Comparison of ENCODE assay signal across 16 cellular contexts in genomic region chr2:58702302-58702696, GRCh38.
A peak's percentile ranks its signal among the peaks of the same experiment; 100 is the strongest.
DNase-seq lines count a peak whose midpoint lies in the region; ATAC-seq, FAIRE-seq and TF ChIP-seq lines count a peak whose summit lies in the region.
"Had no signal": no experiment of that assay in that cellular context is flagged by ENCODE, and none has a peak within 500 bp of the region (broad histone marks: within the 10 kb centered on the region; RNA-seq: fewer than 3 reads in every experiment).

No MANE protein-coding gene starts in this region.

- FAIRE-seq in GM12892 (lab: Jason Lieb, UNC), result no peak

- H3K27ac Mint-ChIP-seq in GM23338, result no peak overlapping the region
- H3K27ac Mint-ChIP-seq: CD14-positive monocyte had no signal

- H3K79me2 ChIP-seq in GM23338 (replicated peaks; ENCODE audit: insufficient read depth), result no peaks in the 10 kb centered on the region
- no peaks in the 10 kb centered on the region for H3K79me2 ChIP-seq in OCI-LY3 (ENCODE audit: low read length)

- H3K36me3 ChIP-seq in GM23338 (ENCODE audit: insufficient read depth) (no peaks in the 10 kb centered on the region), OCI-LY3 (replicated peaks; ENCODE audit: low read depth, low read length) (no peaks in the 10 kb centered on the region), upper lobe of left lung (no peaks in the 10 kb centered on the region), gastrocnemius medialis (no peaks in the 10 kb centered on the region)

- H3K4me1 ChIP-seq in GM23338 (ENCODE audit: insufficient read depth), result no peaks in the 10 kb centered on the region
- peaks cover 13% of the 10 kb centered on the region for H3K4me1 ChIP-seq in OCI-LY3 (ENCODE audit: low read length)
- H3K4me1 ChIP-seq in upper lobe of left lung, result no peaks in the 10 kb centered on the region
- no peaks in the 10 kb centered on the region for H3K4me1 ChIP-seq in gastrocnemius medialis

- no peaks in the 10 kb centered on the region for H3K27me3 Mint-ChIP-seq in GM23338 (ENCODE audit: insufficient read depth, low read depth, poor library complexity)

- 0 to 6% methylated on average over 1 of the region's 1 CpG for WGBS in upper lobe of left lung, 2 donors

- TF ChIP-seq CTCF in GM23338 (conservative IDR thresholded peaks at IDR 0.05; ENCODE audit: low read depth in 2 of 2) (0 out of 4 replicates have a peak, but pooled peaks of 1 of the 2 experiments have one; percentile 8), OCI-LY3 (IDR thresholded peaks at IDR 0.05; ENCODE audit: low read depth, low read length) (no peak), epithelial cell of esophagus (IDR thresholded peaks at IDR 0.05; ENCODE audit: insufficient read depth, low read depth, low read length, missing control alignments) (no peak), upper lobe of left lung (IDR thresholded peaks at IDR 0.05) (no peak), gastrocnemius medialis (IDR thresholded peaks at IDR 0.05 in 4 of 5, conservative IDR thresholded peaks at IDR 0.05 in 1 of 5) (no peak)

- H3K4me3 ChIP-seq in GM23338 (no peak overlapping the region), OCI-LY3 (ENCODE audit: low read length) (no peak overlapping the region), epithelial cell of esophagus (ENCODE audit: low read length) (no peak overlapping the region), upper lobe of left lung (no peak overlapping the region), gastrocnemius medialis (no peak overlapping the region)

- no peak for TF ChIP-seq EP300 in upper lobe of left lung (IDR thresholded peaks at IDR 0.05)

- H3K4me3 Mint-ChIP-seq in GM23338, result no peak overlapping the region
- H3K4me3 Mint-ChIP-seq: CD14-positive monocyte had no signal

- no peak overlapping the region for H3K4me2 ChIP-seq in GM23338
- H3K4me2 ChIP-seq in OCI-LY3 (ENCODE audit: low read length), result no peak overlapping the region

- no peaks in the 10 kb centered on the region for H4K20me1 ChIP-seq in GM23338 (replicated peaks; ENCODE audit: insufficient read depth)
- H4K20me1 ChIP-seq in OCI-LY3 (ENCODE audit: insufficient read depth, low read length), result no peaks in the 10 kb centered on the region

- H3K4me1 Mint-ChIP-seq in GM23338, result peaks cover 10% of the 10 kb centered on the region

- intact Hi-C loops in gastrocnemius medialis (cut with DNase I; ENCODE audit: low total_unique reads), result no loop called here

- DNase-seq in GM23338 (ENCODE audit: low spot score) (peak; percentile 70), epithelial cell of esophagus (ENCODE audit: low read depth) (peak; percentile 37), non-pigmented ciliary epithelial cell (ENCODE audit: low read depth) (peak; percentile 58), upper lobe of left lung (no peak), gastrocnemius medialis (no peak), GM12892 (ENCODE audit: insufficient read length) (no peak)
- DNase-seq: activated CD4-positive, alpha-beta T cell treated with anti-CD3 and anti-CD28 coated beads, Interleukin-2, amount 50 U/mL, for 48 hours; activated effector memory CD4-positive, alpha-beta T cell treated with Interleukin-2 at 50 U/mL for 16 hours; GOT3; NCI-H2107; SHP77; stimulated activated naive CD4-positive, alpha-beta T cell treated with Interleukin-2 at 50 U/mL for 16 hours; T1000 had no signal

- H3K9me3 Mint-ChIP-seq in GM23338, result no peaks in the 10 kb centered on the region

- H3K27ac ChIP-seq in GM23338 (ENCODE audit: low read depth) (no peak overlapping the region), OCI-LY3 (ENCODE audit: low read length) (no peak overlapping the region), upper lobe of left lung (no peak overlapping the region), gastrocnemius medialis (no peak overlapping the region)

- H3K36me3 Mint-ChIP-seq in GM23338 (ENCODE audit: low read depth), result no peaks in the 10 kb centered on the region
- H3K36me3 Mint-ChIP-seq: CD14-positive monocyte had no signal

- in situ Hi-C loops in gastrocnemius medialis (cut with MboI; ENCODE audit: low sequenced_read_pairs in 4 of 4), result no loop called here

- no peaks in the 10 kb centered on the region for H3F3A ChIP-seq in GM23338 (replicated peaks; ENCODE audit: low read depth)

- TF ChIP-seq POLR2A in upper lobe of left lung (IDR thresholded peaks at IDR 0.05) (no peak), gastrocnemius medialis (IDR thresholded peaks at IDR 0.05) (no peak), GM12892 (IDR thresholded peaks at IDR 0.05; ENCODE audit: low read depth, low read length) (no peak)

- H3K9me2 ChIP-seq in GM23338 (ENCODE audit: insufficient read depth), result no peaks in the 10 kb centered on the region

- no peaks in the 10 kb centered on the region for H3K9me3 ChIP-seq in OCI-LY3 (ENCODE audit: insufficient read depth, low read length)
- H3K9me3 ChIP-seq in upper lobe of left lung, result no peaks in the 10 kb centered on the region
- no peaks in the 10 kb centered on the region for H3K9me3 ChIP-seq in gastrocnemius medialis

- no peak overlapping the region for H3K9ac ChIP-seq in OCI-LY3 (ENCODE audit: low read length)

- ATAC-seq in GM23338, result peak; percentile 70
- ATAC-seq in upper lobe of left lung (ENCODE audit: low FRiP score in 2 of 2), result no peak
- ATAC-seq in gastrocnemius medialis, result no peak
- no peak for ATAC-seq in HG03135 (IDR thresholded peaks at IDR 0.05; ENCODE audit: unreplicated experiment)

- H2AFZ ChIP-seq in GM23338 (no peak overlapping the region), OCI-LY3 (ENCODE audit: low read depth, low read length) (peak overlapping the region; percentile 58; the same call in 1 of the 2 replicates)

- H3K27me3 ChIP-seq in GM23338 (ENCODE audit: insufficient read depth) (no peaks in the 10 kb centered on the region), OCI-LY3 (ENCODE audit: low read depth, low read length) (no peaks in the 10 kb centered on the region), upper lobe of left lung (no peaks in the 10 kb centered on the region), gastrocnemius medialis (no peaks in the 10 kb centered on the region)

TF ChIP-seq in GM23338, 12 proteins besides CTCF, POLR2A, EP300 and RAD21 (continues in another document):
- TF ChIP-seq JUNB (IDR thresholded peaks at IDR 0.05; ENCODE audit: unreplicated experiment) (no peak), ETS1 (IDR thresholded peaks at IDR 0.05) (no peak), POLR2AphosphoS5 (IDR thresholded peaks at IDR 0.05; ENCODE audit: low read depth) (no peak), CREB1 (CRISPR knock-in tag; IDR thresholded peaks at IDR 0.05; ENCODE audit: low read depth) (no peak), EZH2 (IDR thresholded peaks at IDR 0.05; ENCODE audit: low read depth, unreplicated experiment) (no peak), NANOG (IDR thresholded peaks at IDR 0.05; ENCODE audit: borderline replicate concordance) (no peak), EZH2phosphoT487 (IDR thresholded peaks at IDR 0.05; ENCODE audit: unreplicated experiment) (no peak)

Comparison
In these comparisons a context has a peak if more than half of its experiments do, and no peak if none do; other contexts are left out.
1. DNase-seq: peak in GM23338 (single experiment), epithelial cell of esophagus (single experiment) and non-pigmented ciliary epithelial cell (single experiment); none in upper lobe of left lung (0 of 2), gastrocnemius medialis (0 of 2) and GM12892 (single experiment).